9 cellular contexts compared by ENCODE assay signal in genomic region chr7:8433477-8434289, GRCh38. TPM values are rescaled to one million over a fixed set of nuclear protein-coding genes. Genes with fewer than 3 reads are reported as not detected.
DNase-seq lines count a peak whose midpoint lies in the region; ATAC-seq lines count a peak whose summit lies in the region.
"Had no signal": no experiment of that assay in that cellular context is flagged by ENCODE, and none has a peak within 500 bp of the region (broad histone marks: within the 10 kb centered on the region; RNA-seq: fewer than 3 reads in every experiment).

NXPH1 (plus strand) TSS chr7:8433609.

- peaks cover 0 to 11% (median 0%) of the 10 kb centered on the region in 7 donors for H3K9me3 Mint-ChIP-seq in CD4-positive, CD25-positive, alpha-beta regulatory T cell

- no peaks in the 10 kb centered on the region for H3K36me3 ChIP-seq in CD4-positive, CD25-positive, alpha-beta regulatory T cell (ENCODE audit: control insufficient read depth, insufficient read depth, low read length)
- no peaks in the 10 kb centered on the region for H3K36me3 ChIP-seq in iPS-20b (ENCODE audit: insufficient read depth, low read depth, low read length)

- no peak for ATAC-seq in CD4-positive, CD25-positive, alpha-beta regulatory T cell (ENCODE audit: low read depth in 2 of 2)
- ATAC-seq in HG02610 (IDR thresholded peaks at IDR 0.05; ENCODE audit: unreplicated experiment) (no peak), GM19452 (IDR thresholded peaks at IDR 0.05; ENCODE audit: unreplicated experiment) (no peak)

- H3K27ac Mint-ChIP-seq in CD4-positive, CD25-positive, alpha-beta regulatory T cell, result no peak within 1 kb of the TSS

- peaks cover 3% of the 10 kb centered on the region for H3K36me3 Mint-ChIP-seq in CD4-positive, CD25-positive, alpha-beta regulatory T cell

- H3K27me3 Mint-ChIP-seq in CD4-positive, CD25-positive, alpha-beta regulatory T cell, result peaks cover 75% of the 10 kb centered on the region

- peaks cover 0 to 6% of the 10 kb centered on the region in 2 experiments for H3K9me3 ChIP-seq in CD4-positive, CD25-positive, alpha-beta regulatory T cell (ENCODE audit: control insufficient read depth in 2 of 2, low read length in 2 of 2)
- 0 out of 2 replicates have a peak, but pooled peaks cover 5% of the 10 kb centered on the region for H3K9me3 ChIP-seq in iPS-20b (ENCODE audit: insufficient read depth, low read depth, low read length)

- no peaks in the 10 kb centered on the region for H3K4me1 ChIP-seq in CD4-positive, CD25-positive, alpha-beta regulatory T cell (ENCODE audit: control insufficient read depth, insufficient read depth, low read length, poor library complexity, severe bottlenecking)
- peaks cover 21% of the 10 kb centered on the region; the same call in 1 of the 2 replicates for H3K4me1 ChIP-seq in iPS-20b (ENCODE audit: insufficient read depth, low read length)

- peak within 1 kb of the TSS in 3 of 4 donors; percentile 16 to 60 (median 49) for H3K4me3 Mint-ChIP-seq in CD4-positive, CD25-positive, alpha-beta regulatory T cell

- no peak for DNase-seq in CD4-positive, CD25-positive, alpha-beta regulatory T cell
- DNase-seq in H4 (ENCODE audit: low spot score) (peak; percentile 65), SHP77 (lab: John Stamatoyannopoulos, UW) (peak; percentile 70 to 81), superior temporal gyrus (ENCODE audit: extremely low spot score) (no peak), amniotic stem cell (lab: John Stamatoyannopoulos, UW) (no peak)

- H3K9ac ChIP-seq in iPS-20b (ENCODE audit: low read depth, low read length), result no peak within 1 kb of the TSS

- no peak within 1 kb of the TSS for H3K4me3 ChIP-seq in CD4-positive, CD25-positive, alpha-beta regulatory T cell (ENCODE audit: low read depth, low read length)
- peak within 1 kb of the TSS; percentile 78 for H3K4me3 ChIP-seq in iPS-20b (ENCODE audit: low read length)

- peaks cover 46% of the 10 kb centered on the region for H3K27me3 ChIP-seq in CD4-positive, CD25-positive, alpha-beta regulatory T cell (ENCODE audit: control insufficient read depth, insufficient read depth, low read length)
- peaks cover 88% of the 10 kb centered on the region for H3K27me3 ChIP-seq in iPS-20b (ENCODE audit: insufficient read depth, low read length)

- peaks cover 0 to 26% (median 9%) of the 10 kb centered on the region in 4 donors for H3K4me1 Mint-ChIP-seq in CD4-positive, CD25-positive, alpha-beta regulatory T cell

- no peak within 1 kb of the TSS for H3K27ac ChIP-seq in CD4-positive, CD25-positive, alpha-beta regulatory T cell (ENCODE audit: insufficient read depth, low read length, poor library complexity, severe bottlenecking)
- no peak within 1 kb of the TSS for H3K27ac ChIP-seq in iPS-20b (ENCODE audit: low read length)

RNA-seq across cellular contexts. Expression of gene NXPH1, which starts in this region (rescaled TPM):
- total RNA-seq in CD4-positive, CD25-positive, alpha-beta regulatory T cell, result not detected
- polyA plus RNA-seq in CD4-positive, CD25-positive, alpha-beta regulatory T cell, result not detected
- total RNA-seq in H4 (2014; rRNA removed; shearing (Covaris generic)), result 0.70 TPM in 1 of 2 replicates, not detected in the other
- total RNA-seq: renal cortical epithelial cell had no signal

Comparison
In these comparisons a context has a peak if more than half of its experiments do, and no peak if none do; other contexts are left out.
1. Peak in DNase-seq in H4; RNA of the gene not detected or under 1 TPM.
2. DNase-seq: peak in SHP77 (2 of 2); none in CD4-positive, CD25-positive, alpha-beta regulatory T cell (0 of 3), superior temporal gyrus (single experiment) and amniotic stem cell (single experiment).